In genomic region chr12:38118632-38119031, GRCh38 we compare ENCODE assay signal across 33 cellular contexts.
"Had no signal": no experiment of that assay in that cellular context is flagged by ENCODE, and none has a peak within 500 bp of the region (broad histone marks: within the 10 kb centered on the region; RNA-seq: fewer than 3 reads in every experiment).

No MANE protein-coding gene starts in this region.

- H3K27ac ChIP-seq: brain microvascular endothelial cell, coronary artery, dorsolateral prefrontal cortex, esophagus muscularis mucosa, foreskin keratinocyte, gastrocnemius medialis, WERI-Rb-1 had no signal

- H3K4me1 ChIP-seq: esophagus muscularis mucosa, foreskin keratinocyte, gastrocnemius medialis had no signal

- H3K27me3 ChIP-seq: brain microvascular endothelial cell, esophagus muscularis mucosa, foreskin keratinocyte, gastrocnemius medialis had no signal

- H3K27me3 Mint-ChIP-seq: activated B cell treated with CpG ODN at 0.5 μM for 24 hours; activated CD8-positive, alpha-beta T cell treated with anti-CD3 and anti-CD28 coated beads for 36 hours; central memory CD8-positive, alpha-beta T cell; dendritic cell treated with granulocyte-macrophage colony-stimulating factor and Interleukin-4, amounts not matched to agents 40 ng/mL and 50 ng/mL, for 4 days; T-helper 17 cell had no signal

- H3K4me3 ChIP-seq: coronary artery, dorsolateral prefrontal cortex, esophagus muscularis mucosa, gastrocnemius medialis had no signal

- ATAC-seq: activated CD4-positive, CD25-positive, alpha-beta regulatory T cell treated with anti-CD3 and anti-CD28 coated beads, Interleukin-2, amount 50 U/mL, for 24 hours; activated CD8-positive, alpha-beta T cell treated with anti-CD3 and anti-CD28 coated beads for 36 hours; activated T-cell treated with anti-CD3 and anti-CD28 coated beads, Interleukin-2, amount 50 U/mL, for 4 hours; activated T-helper 17 cell treated with anti-CD3 and anti-CD28 coated beads, Interleukin-2, amount 50 U/mL, for 72 hours; foreskin keratinocyte; gastrocnemius medialis; T-helper 17 cell had no signal

- FAIRE-seq: astrocyte had no signal

- DNase-seq: activated B cell treated with CpG ODN at 0.5 μM for 24 hours; activated CD4-positive, alpha-beta T cell treated with anti-CD3 and anti-CD28 coated beads for 48 hours; activated CD4-positive, alpha-beta T cell treated with anti-CD3 and anti-CD28 coated beads, Interleukin-2, amount 50 U/mL, for 1 hour; activated CD4-positive, alpha-beta T cell treated with anti-CD3 and anti-CD28 coated beads, Interleukin-2, amount 50 U/mL, for 48 hours; activated CD8-positive, alpha-beta memory T cell treated with anti-CD3 and anti-CD28 coated beads for 24 hours; activated CD8-positive, alpha-beta T cell treated with anti-CD3 and anti-CD28 coated beads for 36 hours; activated effector memory CD4-positive, alpha-beta T cell treated with Interleukin-2 at 50 U/mL for 16 hours; activated gamma-delta T cell treated with Interleukin-2 at 50 U/mL for 16 hours; activated naive CD4-positive, alpha-beta T cell treated with anti-CD3 and anti-CD28 coated beads, Interleukin-2, amount 50 U/mL, for 16 hours; activated naive CD4-positive, alpha-beta T cell treated with Interleukin-2 at 50 U/mL for 16 hours; activated T-cell treated with anti-CD3 and anti-CD28 coated beads, Interleukin-2, amount 50 U/mL, for 4 hours; amniotic stem cell; anterior cingulate cortex; brain microvascular endothelial cell; dorsolateral prefrontal cortex; effector memory CD4-positive, alpha-beta T cell; endodermal cell; erythroblast; foreskin keratinocyte; gastrocnemius medialis; head of caudate nucleus; T-helper 17 cell; T1000; WERI-Rb-1 had no signal

- H3K4me3 Mint-ChIP-seq: activated B cell treated with CpG ODN at 0.5 μM for 24 hours; activated CD8-positive, alpha-beta T cell treated with anti-CD3 and anti-CD28 coated beads for 36 hours; activated naive CD8-positive, alpha-beta T cell; activated T-cell treated with anti-CD3 and anti-CD28 coated beads, Interleukin-2, amount 50 U/mL, for 4 hours; activated T-helper 17 cell treated with anti-CD3 and anti-CD28 coated beads, Interleukin-2, amount 50 U/mL, for 72 hours; central memory CD8-positive, alpha-beta T cell; dendritic cell treated with granulocyte-macrophage colony-stimulating factor and Interleukin-4, amounts not matched to agents 40 ng/mL and 50 ng/mL, for 4 days; endodermal cell; T-helper 17 cell; T-helper 2 cell treated with Interferon-gamma antibody and Interleukin-4, amounts not matched to agents 5 μg/mL and 100 μg/mL, for 36 hours had no signal

- H3K36me3 Mint-ChIP-seq: activated naive CD8-positive, alpha-beta T cell had no signal

- H3K27ac Mint-ChIP-seq: activated B cell treated with CpG ODN at 0.5 μM for 24 hours; activated CD8-positive, alpha-beta T cell treated with anti-CD3 and anti-CD28 coated beads for 36 hours; activated naive CD8-positive, alpha-beta T cell; activated T-helper 17 cell treated with anti-CD3 and anti-CD28 coated beads, Interleukin-2, amount 50 U/mL, for 72 hours; dendritic cell treated with granulocyte-macrophage colony-stimulating factor and Interleukin-4, amounts not matched to agents 40 ng/mL and 50 ng/mL, for 4 days; endodermal cell; T-helper 17 cell; T-helper 2 cell treated with Interferon-gamma antibody and Interleukin-4, amounts not matched to agents 5 μg/mL and 100 μg/mL, for 36 hours had no signal

- H3K9me3 ChIP-seq: esophagus muscularis mucosa, gastrocnemius medialis had no signal

- H3K36me3 ChIP-seq: brain microvascular endothelial cell, esophagus muscularis mucosa, gastrocnemius medialis, WERI-Rb-1 had no signal

- H3K4me1 Mint-ChIP-seq: activated B cell treated with CpG ODN at 0.5 μM for 24 hours; activated T-helper 17 cell treated with anti-CD3 and anti-CD28 coated beads, Interleukin-2, amount 50 U/mL, for 72 hours; central memory CD8-positive, alpha-beta T cell; endodermal cell; T-helper 17 cell had no signal
